In genomic region chr2:16317211-16317830, GRCh38 we compare ENCODE assay signal across 3 cellular contexts.
A peak's percentile ranks its signal among the peaks of the same experiment; 100 is the strongest.
TF ChIP-seq lines count a peak whose summit lies in the region.

No MANE protein-coding gene starts in this region.

TF ChIP-seq in H1, 55 proteins besides CTCF, POLR2A, EP300 and RAD21:
- TF ChIP-seq ASH2L (IDR thresholded peaks at IDR 0.05; ENCODE audit: low read length), result no peak
- no peak for TF ChIP-seq YY1 (IDR thresholded peaks at IDR 0.05; ENCODE audit: low read depth, low read length)
- TF ChIP-seq POU5F1 (IDR thresholded peaks at IDR 0.05; ENCODE audit: low read depth, low read length), result no peak
- no peak for TF ChIP-seq CHD2 (IDR thresholded peaks at IDR 0.05; ENCODE audit: low read length)
- no peak for TF ChIP-seq HDAC6 (IDR thresholded peaks at IDR 0.05; ENCODE audit: low read depth, low read length)
- TF ChIP-seq NRF1 (IDR thresholded peaks at IDR 0.05; ENCODE audit: low read depth, low read length), result no peak
- no peak for TF ChIP-seq BACH1 (IDR thresholded peaks at IDR 0.05; ENCODE audit: low read length)
- TF ChIP-seq MAFK (IDR thresholded peaks at IDR 0.05; ENCODE audit: low read depth, low read length), result no peak
- TF ChIP-seq SAP30 (IDR thresholded peaks at IDR 0.05; ENCODE audit: insufficient read depth, insufficient replicate concordance, low read length), result no peak
- TF ChIP-seq EZH2 (IDR thresholded peaks at IDR 0.05; ENCODE audit: low read depth, low read length, severe bottlenecking), result no peak
- TF ChIP-seq KDM5A (IDR thresholded peaks at IDR 0.05; ENCODE audit: low read length), result no peak

TF ChIP-seq in liver, 16 proteins besides CTCF, POLR2A, EP300 and RAD21:
- TF ChIP-seq SP1 (IDR thresholded peaks at IDR 0.05) (no peak), TAF1 (conservative IDR thresholded peaks at IDR 0.05) (no peak), HNF4A (conservative IDR thresholded peaks at IDR 0.05) (peak; percentile 63 to 82), ZBTB33 (IDR thresholded peaks at IDR 0.05) (no peak), RXRA (IDR thresholded peaks at IDR 0.05) (peak in 1 of 2 donors; percentile 5), NR2F2 (IDR thresholded peaks at IDR 0.05) (no peak), YY1 (IDR thresholded peaks at IDR 0.05) (no peak), FOXA1 (IDR thresholded peaks at IDR 0.05) (no peak), FOXA2 (IDR thresholded peaks at IDR 0.05) (no peak)
- TF ChIP-seq, protein P1, sequence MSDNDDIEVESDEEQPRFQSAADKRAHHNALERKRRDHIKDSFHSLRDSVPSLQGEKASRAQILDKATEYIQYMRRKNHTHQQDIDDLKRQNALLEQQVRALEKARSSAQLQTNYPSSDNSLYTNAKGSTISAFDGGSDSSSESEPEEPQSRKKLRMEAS (IDR thresholded peaks at IDR 0.05), result no peak

TF ChIP-seq in SK-N-SH, 30 proteins besides CTCF, POLR2A, EP300 and RAD21:
- no peak for TF ChIP-seq FOXM1 (IDR thresholded peaks at IDR 0.05; ENCODE audit: low read depth)
- TF ChIP-seq TAF1 (IDR thresholded peaks at IDR 0.05; ENCODE audit: borderline replicate concordance, low read depth, low read length), result no peak
- no peak for TF ChIP-seq REST (IDR thresholded peaks at IDR 0.05; ENCODE audit: low read depth, low read length)
- TF ChIP-seq GATA2 (CRISPR knock-in tag; IDR thresholded peaks at IDR 0.05), result no peak
- no peak for TF ChIP-seq YY1 (IDR thresholded peaks at IDR 0.05; ENCODE audit: low read depth)
- TF ChIP-seq USF1 (IDR thresholded peaks at IDR 0.05; ENCODE audit: borderline replicate concordance, low read depth), result no peak
- TF ChIP-seq ELF1 (IDR thresholded peaks at IDR 0.05), result no peak
- TF ChIP-seq RCOR1 (IDR thresholded peaks at IDR 0.05; ENCODE audit: low read length), result no peak
- TF ChIP-seq RFX5 (IDR thresholded peaks at IDR 0.05; ENCODE audit: low read length), result no peak
- no peak for TF ChIP-seq MXI1 (IDR thresholded peaks at IDR 0.05; ENCODE audit: low read depth, low read length)
- no peak for TF ChIP-seq GABPA (IDR thresholded peaks at IDR 0.05; ENCODE audit: low read depth)
- no peak for TF ChIP-seq USF2 (IDR thresholded peaks at IDR 0.05; ENCODE audit: borderline replicate concordance, low read depth, low read length)
- TF ChIP-seq ZBTB33 (IDR thresholded peaks at IDR 0.05; ENCODE audit: borderline replicate concordance, low read depth), result no peak
- TF ChIP-seq SMC3 (IDR thresholded peaks at IDR 0.05; ENCODE audit: low read depth, low read length), result no peak
